10 cellular contexts compared by ENCODE assay signal in the genomic region with DNA sequence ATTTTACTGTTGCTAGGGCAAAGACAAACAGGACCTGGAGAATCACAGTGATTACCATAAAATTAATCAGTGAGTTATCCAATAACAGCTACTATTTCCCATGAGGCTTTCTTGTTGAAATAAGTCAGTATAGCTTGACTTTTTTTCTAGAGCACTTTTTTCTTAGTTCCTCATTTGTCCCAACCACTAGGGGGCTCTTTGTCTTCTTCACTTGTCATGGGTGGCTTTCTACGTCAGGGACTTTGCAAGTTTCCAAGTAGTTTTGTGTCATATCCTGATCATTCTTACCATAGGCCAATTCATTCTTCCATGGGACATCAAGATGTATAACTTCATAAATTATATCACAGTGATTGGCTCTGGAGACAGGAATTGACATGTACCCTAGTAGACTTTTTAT.
DNase-seq lines count a peak whose midpoint lies in the region; ATAC-seq, FAIRE-seq and TF ChIP-seq lines count a peak whose summit lies in the region.
"Had no signal": no experiment of that assay in that cellular context is flagged by ENCODE, and none has a peak within 500 bp of the region (broad histone marks: within the 10 kb centered on the region; RNA-seq: fewer than 3 reads in every experiment).

No MANE protein-coding gene starts in this region.

- H3K4me1 Mint-ChIP-seq in activated naive CD4-positive, alpha-beta T cell treated with anti-CD3 and anti-CD28 coated beads, Interleukin-2, amount 10 ng/mL, durations not matched to agents 7 days and 5 days = no peaks in the 10 kb centered on the region
- H3K4me1 Mint-ChIP-seq in activated CD4-positive, alpha-beta T cell treated with anti-CD3 and anti-CD28 coated beads for 36 hours = no peaks in the 10 kb centered on the region

- no peak overlapping the region for H3K27ac Mint-ChIP-seq in activated naive CD4-positive, alpha-beta T cell treated with anti-CD3 and anti-CD28 coated beads, Interleukin-2, amount 10 ng/mL, durations not matched to agents 7 days and 5 days
- H3K27ac Mint-ChIP-seq in activated CD4-positive, alpha-beta T cell treated with anti-CD3 and anti-CD28 coated beads for 36 hours = no peak overlapping the region
- H3K27ac Mint-ChIP-seq: dendritic cell treated with granulocyte-macrophage colony-stimulating factor and Interleukin-4, amounts not matched to agents 40 ng/mL and 50 ng/mL, for 4 days had no signal

- intact Hi-C loops in activated CD4-positive, alpha-beta T cell treated with anti-CD3 and anti-CD28 coated beads for 36 hours (cut with DNase I, micrococcal nuclease) = no loop called here

- FAIRE-seq in D721Med (lab: Jason Lieb, UNC) = no peak

- H3K27me3 Mint-ChIP-seq in activated naive CD4-positive, alpha-beta T cell treated with anti-CD3 and anti-CD28 coated beads, Interleukin-2, amount 10 ng/mL, durations not matched to agents 7 days and 5 days = no peaks in the 10 kb centered on the region
- no peaks in the 10 kb centered on the region for H3K27me3 Mint-ChIP-seq in activated CD4-positive, alpha-beta T cell treated with anti-CD3 and anti-CD28 coated beads for 36 hours
- H3K27me3 Mint-ChIP-seq: dendritic cell treated with granulocyte-macrophage colony-stimulating factor and Interleukin-4, amounts not matched to agents 40 ng/mL and 50 ng/mL, for 4 days had no signal

- ATAC-seq in activated CD4-positive, alpha-beta T cell treated with anti-CD3 and anti-CD28 coated beads for 36 hours = no peak
- no peak for ATAC-seq in GM19395 (IDR thresholded peaks at IDR 0.05; ENCODE audit: unreplicated experiment)

- CTCF ChIA-PET in activated naive CD4-positive, alpha-beta T cell treated with anti-CD3 and anti-CD28 coated beads, Interleukin-2, amount 10 ng/mL, durations not matched to agents 7 days and 5 days (lab: Charles Lee) = no interaction called here
- CTCF ChIA-PET in activated CD4-positive, alpha-beta T cell treated with anti-CD3 and anti-CD28 coated beads for 36 hours (lab: Charles Lee) = no interaction called here

- no peak overlapping the region for H3K4me3 Mint-ChIP-seq in activated naive CD4-positive, alpha-beta T cell treated with anti-CD3 and anti-CD28 coated beads, Interleukin-2, amount 10 ng/mL, durations not matched to agents 7 days and 5 days
- no peak overlapping the region for H3K4me3 Mint-ChIP-seq in activated CD4-positive, alpha-beta T cell treated with anti-CD3 and anti-CD28 coated beads for 36 hours
- H3K4me3 Mint-ChIP-seq: dendritic cell treated with granulocyte-macrophage colony-stimulating factor and Interleukin-4, amounts not matched to agents 40 ng/mL and 50 ng/mL, for 4 days had no signal

- H3K9me3 Mint-ChIP-seq in activated naive CD4-positive, alpha-beta T cell treated with anti-CD3 and anti-CD28 coated beads, Interleukin-2, amount 10 ng/mL, durations not matched to agents 7 days and 5 days = peaks cover 12% of the 10 kb centered on the region
- H3K9me3 Mint-ChIP-seq in activated CD4-positive, alpha-beta T cell treated with anti-CD3 and anti-CD28 coated beads for 36 hours (ENCODE audit: low read depth) = peaks cover 6% of the 10 kb centered on the region
- H3K9me3 Mint-ChIP-seq: dendritic cell treated with granulocyte-macrophage colony-stimulating factor and Interleukin-4, amounts not matched to agents 40 ng/mL and 50 ng/mL, for 4 days had no signal

- POLR2A ChIA-PET in activated CD4-positive, alpha-beta T cell treated with anti-CD3 and anti-CD28 coated beads for 36 hours (lab: Charles Lee) = no interaction called here

- no peaks in the 10 kb centered on the region for H3K36me3 Mint-ChIP-seq in activated naive CD4-positive, alpha-beta T cell treated with anti-CD3 and anti-CD28 coated beads, Interleukin-2, amount 10 ng/mL, durations not matched to agents 7 days and 5 days
- no peaks in the 10 kb centered on the region for H3K36me3 Mint-ChIP-seq in activated CD4-positive, alpha-beta T cell treated with anti-CD3 and anti-CD28 coated beads for 36 hours (ENCODE audit: low read depth)

- H3K4me3 ChIP-seq in WI38 (ENCODE audit: low read depth, low read length) = no peak overlapping the region
- H3K4me3 ChIP-seq: tibial artery had no signal

- TF ChIP-seq CTCF in D721Med (IDR thresholded peaks at IDR 0.05; ENCODE audit: insufficient read depth, missing control alignments) (peak; percentile 11), WI38 (IDR thresholded peaks at IDR 0.05; ENCODE audit: low read depth, low read length) (peak; percentile 28; the same call in 1 of the 2 replicates)

- DNase-seq in D721Med (ENCODE audit: insufficient read length, low spot score) = no peak
- DNase-seq in HT-29 (ENCODE audit: low spot score) = peak; percentile 54
- peak; percentile 11 for DNase-seq in kidney glomerular epithelial cell (lab: John Stamatoyannopoulos, UW)
- no peak for DNase-seq in activated naive CD4-positive, alpha-beta T cell treated with anti-CD3 and anti-CD28 coated beads, Interleukin-2, amount 10 ng/mL, durations not matched to agents 7 days and 5 days
- no peak for DNase-seq in COLO829 (ENCODE audit: low spot score)
- no peak for DNase-seq in activated CD4-positive, alpha-beta T cell treated with anti-CD3 and anti-CD28 coated beads for 36 hours
- DNase-seq: tibial artery had no signal

Comparison
In these comparisons a context has a peak if more than half of its experiments do, and no peak if none do; other contexts are left out.
1. DNase-seq: peak in HT-29 (single experiment) and kidney glomerular epithelial cell (single experiment); none in D721Med (single experiment), activated naive CD4-positive, alpha-beta T cell treated with anti-CD3 and anti-CD28 coated beads, Interleukin-2, amount 10 ng/mL, durations not matched to agents 7 days and 5 days (single experiment), COLO829 (single experiment) and activated CD4-positive, alpha-beta T cell treated with anti-CD3 and anti-CD28 coated beads for 36 hours (single experiment).